23 cellular contexts compared by ENCODE assay signal in genomic region chr5:56656816-56657740, GRCh38.
A peak's percentile ranks its signal among the peaks of the same experiment; 100 is the strongest.
DNase-seq lines count a peak whose midpoint lies in the region; ATAC-seq and TF ChIP-seq lines count a peak whose summit lies in the region.
"Had no signal": no experiment of that assay in that cellular context is flagged by ENCODE, and none has a peak within 500 bp of the region (broad histone marks: within the 10 kb centered on the region; RNA-seq: fewer than 3 reads in every experiment).

No MANE protein-coding gene starts in this region.

- H3K27ac ChIP-seq in HCT116 (ENCODE audit: low read depth, low read length): no peak overlapping the region
- H3K27ac ChIP-seq: colonic mucosa, right lobe of liver, uterus, VCaP had no signal

- no peaks in the 10 kb centered on the region for H3K36me3 Mint-ChIP-seq in activated T-cell treated with anti-CD3 and anti-CD28 coated beads, Interleukin-2, amount 50 U/mL, for 72 hours (ENCODE audit: insufficient read depth in 2 of 2)
- H3K36me3 Mint-ChIP-seq in Caco-2 (ENCODE audit: insufficient read depth, unreplicated experiment): no peaks in the 10 kb centered on the region

- no peak for TF ChIP-seq CTCF in HCT116 (IDR thresholded peaks at IDR 0.05 in 2 of 3, conservative IDR thresholded peaks at IDR 0.05 in 1 of 3; ENCODE audit: borderline replicate concordance in 1 of 3, insufficient read depth in 1 of 3, low read depth in 2 of 3, low read length in 2 of 3)
- TF ChIP-seq CTCF in Caco-2 (IDR thresholded peaks at IDR 0.05; ENCODE audit: insufficient read depth in 1 of 2, low read depth in 1 of 2, low read length in 1 of 2, severe bottlenecking in 1 of 2, unreplicated experiment in 1 of 2): no peak

- H3K27me3 ChIP-seq in HCT116 (ENCODE audit: insufficient read depth, low read length): peaks cover 4% of the 10 kb centered on the region; the same call in 1 of the 2 replicates
- no peaks in the 10 kb centered on the region for H3K27me3 ChIP-seq in Caco-2 (replicated peaks; ENCODE audit: control insufficient read depth, insufficient read depth, low read length)
- H3K27me3 ChIP-seq: colonic mucosa, right lobe of liver, uterus had no signal

- peak overlapping the region; percentile 23 for H3K4me2 ChIP-seq in HCT116 (ENCODE audit: low read length)

- H3K36me3 ChIP-seq in HCT116 (ENCODE audit: control insufficient read depth in 1 of 2, insufficient read depth in 2 of 2, low read length in 2 of 2) (no peaks in the 10 kb centered on the region), Caco-2 (ENCODE audit: control insufficient read depth, insufficient read depth, low read length) (no peaks in the 10 kb centered on the region)
- H3K36me3 ChIP-seq: colonic mucosa, right lobe of liver, uterus had no signal

- H3K79me2 ChIP-seq in HCT116 (ENCODE audit: insufficient read depth, low read length): no peaks in the 10 kb centered on the region

- H4K20me1 ChIP-seq in HCT116 (ENCODE audit: insufficient read depth): no peaks in the 10 kb centered on the region

- no TSS peak for BruUV-seq in HCT116 (replicated peaks; lab: Mats Ljungman, UMichigan)
- no TSS peak for BruUV-seq in Caco-2 (replicated peaks; lab: Mats Ljungman, UMichigan)

- H3K9ac ChIP-seq in HCT116 (ENCODE audit: low read length): no peak overlapping the region

- H3K4me1 Mint-ChIP-seq in activated T-cell treated with anti-CD3 and anti-CD28 coated beads, Interleukin-2, amount 50 U/mL, for 72 hours (ENCODE audit: low read depth): peaks cover 30% of the 10 kb centered on the region
- H3K4me1 Mint-ChIP-seq in Caco-2 (ENCODE audit: low read depth, unreplicated experiment): no peaks in the 10 kb centered on the region

- H3K27ac Mint-ChIP-seq in activated T-cell treated with anti-CD3 and anti-CD28 coated beads, Interleukin-2, amount 50 U/mL, for 72 hours: no peak overlapping the region
- H3K27ac Mint-ChIP-seq in Caco-2 (ENCODE audit: unreplicated experiment): no peak overlapping the region
- H3K27ac Mint-ChIP-seq: activated CD8-positive, alpha-beta T cell treated with anti-CD3 and anti-CD28 coated beads for 36 hours; T-helper 1 cell treated with Interleukin-12 subunit alpha and Interleukin-12 subunit beta and Interleukin-4 antibody, amounts not matched to agents 30 μg/mL and 1 μg/mL, for 36 hours had no signal

- H3K4me3 Mint-ChIP-seq in activated T-cell treated with anti-CD3 and anti-CD28 coated beads, Interleukin-2, amount 50 U/mL, for 72 hours: no peak overlapping the region
- H3K4me3 Mint-ChIP-seq in Caco-2 (ENCODE audit: unreplicated experiment): no peak overlapping the region
- H3K4me3 Mint-ChIP-seq: activated CD8-positive, alpha-beta T cell treated with anti-CD3 and anti-CD28 coated beads for 36 hours; CD4-positive, alpha-beta memory T cell; T-helper 1 cell treated with Interleukin-12 subunit alpha and Interleukin-12 subunit beta and Interleukin-4 antibody, amounts not matched to agents 30 μg/mL and 1 μg/mL, for 36 hours had no signal

- peaks cover 0 to 26% of the 10 kb centered on the region in 2 experiments; a peak in 2 of 4 replicates for H3K4me1 ChIP-seq in HCT116 (ENCODE audit: control insufficient read depth in 1 of 2, insufficient read depth in 2 of 2, low read length in 2 of 2)
- H3K4me1 ChIP-seq in Caco-2: no peaks in the 10 kb centered on the region
- H3K4me1 ChIP-seq: colonic mucosa, right lobe of liver, uterus had no signal

- ATAC-seq in HCT116: peak; percentile 53
- ATAC-seq in activated T-cell treated with anti-CD3 and anti-CD28 coated beads, Interleukin-2, amount 50 U/mL, for 72 hours (replicated peaks in 1 of 2): peak; percentile 85 to 89
- ATAC-seq: activated CD8-positive, alpha-beta T cell treated with anti-CD3 and anti-CD28 coated beads for 36 hours; left ventricle myocardium superior had no signal

- no peaks in the 10 kb centered on the region for H3K9me2 ChIP-seq in HCT116 (ENCODE audit: insufficient read depth)

- H3K4me3 ChIP-seq in HCT116 (replicated peaks in 1 of 2; ENCODE audit: low read depth in 1 of 2, low read length in 2 of 2) (no peak overlapping the region), Caco-2 (ENCODE audit: low read depth, low read length) (no peak overlapping the region)
- H3K4me3 ChIP-seq: colonic mucosa, right lobe of liver, uterus had no signal

- CTCF ChIA-PET in HCT116 (lab: Charles Lee): no interaction called here
- CTCF ChIA-PET in Caco-2 (lab: Charles Lee): no interaction called here

- intact Hi-C loops in HCT116 (cut with micrococcal nuclease): no loop called here
- intact Hi-C loops in Caco-2 (cut with micrococcal nuclease; ENCODE audit: unreplicated experiment): no loop called here

- no peak for TF ChIP-seq POLR2A in HCT116 (IDR thresholded peaks at IDR 0.05; ENCODE audit: borderline replicate concordance, extremely low read depth, insufficient read depth, insufficient read length)

- H3K9me3 ChIP-seq in HCT116 (ENCODE audit: control insufficient read depth in 1 of 2, insufficient read depth in 1 of 2, low read depth in 1 of 2, low read length in 2 of 2): no peaks in the 10 kb centered on the region
- no peaks in the 10 kb centered on the region for H3K9me3 ChIP-seq in Caco-2
- H3K9me3 ChIP-seq: colonic mucosa, right lobe of liver, uterus had no signal

- no peak overlapping the region for H2AFZ ChIP-seq in HCT116 (ENCODE audit: low read depth, low read length, poor library complexity, severe bottlenecking)

- DNase-seq in A172 (ENCODE audit: low spot score) (peak; percentile 49), HCT116 (ENCODE audit: low read depth, low spot score) (no peak), fibroblast of gingiva (ENCODE audit: low read depth) (peak; percentile 95), Caco-2 (no peak), NCI-H510A (lab: John Stamatoyannopoulos, UW) (no peak), DMS79 treated with DMSO at 0.1 percent for 48 hours (lab: John Stamatoyannopoulos, UW) (no peak)
- DNase-seq in activated T-cell treated with anti-CD3 and anti-CD28 coated beads, Interleukin-2, amount 50 U/mL, for 72 hours: no peak
- no peak for DNase-seq in stimulated activated CD4-positive, alpha-beta T cell treated with anti-CD3 and anti-CD28 coated beads, Interleukin-4, amount 100 ng/mL, for 24 hours
- DNase-seq: activated CD8-positive, alpha-beta T cell treated with anti-CD3 and anti-CD28 coated beads for 36 hours; amniotic stem cell; CD4-positive, alpha-beta memory T cell; colonic mucosa; DND-41; GOT3; left ventricle myocardium superior; NCI-H1694; NCI-H2227 treated with DMSO at 0.1 percent for 48 hours; nucleus accumbens; right lobe of liver; SHP77 treated with DMSO at 0.1 percent for 48 hours; uterus had no signal

- POLR2A ChIA-PET in HCT116 (lab: Charles Lee) (no interaction called here), Caco-2 (lab: Charles Lee) (no interaction called here)

- no peak for TF ChIP-seq RAD21 in HCT116 (IDR thresholded peaks at IDR 0.05; ENCODE audit: low read depth)

- RAD21 ChIA-PET in HCT116 (lab: Charles Lee; ENCODE audit: low non-redundant PET in 1 of 2, low total read pairs in 2 of 2, uncharacterized antibody in 2 of 2, unreplicated experiment in 2 of 2): no interaction called here

- no peaks in the 10 kb centered on the region for H3K27me3 Mint-ChIP-seq in activated T-cell treated with anti-CD3 and anti-CD28 coated beads, Interleukin-2, amount 50 U/mL, for 72 hours (ENCODE audit: low read depth)
- H3K27me3 Mint-ChIP-seq in Caco-2 (ENCODE audit: insufficient read depth, unreplicated experiment): no peaks in the 10 kb centered on the region
- H3K27me3 Mint-ChIP-seq: activated CD8-positive, alpha-beta T cell treated with anti-CD3 and anti-CD28 coated beads for 36 hours; CD4-positive, alpha-beta memory T cell had no signal

- H3K9me3 Mint-ChIP-seq in activated T-cell treated with anti-CD3 and anti-CD28 coated beads, Interleukin-2, amount 50 U/mL, for 72 hours: no peaks in the 10 kb centered on the region
- H3K9me3 Mint-ChIP-seq in Caco-2 (ENCODE audit: unreplicated experiment): peaks cover 9% of the 10 kb centered on the region
- H3K9me3 Mint-ChIP-seq: activated CD8-positive, alpha-beta T cell treated with anti-CD3 and anti-CD28 coated beads for 36 hours; T-helper 1 cell treated with Interleukin-12 subunit alpha and Interleukin-12 subunit beta and Interleukin-4 antibody, amounts not matched to agents 30 μg/mL and 1 μg/mL, for 36 hours had no signal

TF ChIP-seq in HCT116, 20 proteins besides CTCF, POLR2A, EP300 and RAD21:
- TF ChIP-seq SRF (IDR thresholded peaks at IDR 0.05; ENCODE audit: low read depth) (no peak), YY1 (IDR thresholded peaks at IDR 0.05; ENCODE audit: extremely low read depth, insufficient replicate concordance, low read depth, low read length) (no peak), SP1 (IDR thresholded peaks at IDR 0.05; ENCODE audit: low read depth) (peak; percentile 9; the same call in 1 of the 2 replicates), CEBPB (IDR thresholded peaks at IDR 0.05; ENCODE audit: low read depth) (no peak)

Comparison
In these comparisons a context has a peak if more than half of its experiments do, and no peak if none do; other contexts are left out.
1. DNase-seq: peak in A172 (single experiment) and fibroblast of gingiva (single experiment); none in HCT116 (single experiment), activated T-cell treated with anti-CD3 and anti-CD28 coated beads, Interleukin-2, amount 50 U/mL, for 72 hours (0 of 2), Caco-2 (0 of 2), NCI-H510A (single experiment), stimulated activated CD4-positive, alpha-beta T cell treated with anti-CD3 and anti-CD28 coated beads, Interleukin-4, amount 100 ng/mL, for 24 hours (single experiment) and DMS79 treated with DMSO at 0.1 percent for 48 hours (single experiment).